Comparison of ENCODE assay signal across 14 cellular contexts in genomic region chr2:85756195-85756594, GRCh38. TPM values are rescaled to one million over a fixed set of nuclear protein-coding genes. Genes with fewer than 3 reads are reported as not detected.
DNase-seq lines count a peak whose midpoint lies in the region; ATAC-seq and TF ChIP-seq lines count a peak whose summit lies in the region.
"Had no signal": no experiment of that assay in that cellular context is flagged by ENCODE, and none has a peak within 500 bp of the region (broad histone marks: within the 10 kb centered on the region; RNA-seq: fewer than 3 reads in every experiment).

No MANE protein-coding gene starts in this region.

- 82 to 89% (median 83%) methylated on average over 5 to 6 of the region's 6 CpGs for WGBS in ovary, 3 donors
- 58 to 62% methylated on average over 5 to 6 of the region's 6 CpGs for WGBS in aorta, 2 donors

- intact Hi-C loops in Right ventricle myocardium superior (cut with DNase I) = no loop called here
- intact Hi-C loops in left cardiac atrium (cut with DNase I) = no loop called here
- intact Hi-C loops in left ventricle myocardium superior (cut with micrococcal nuclease) = no loop called here
- intact Hi-C loops in ovary (cut with DNase I) = no loop called here
- intact Hi-C loops in aorta (cut with DNase I) = no loop called here

- H3K27ac ChIP-seq in ovary (no peak overlapping the region), aorta (ENCODE audit: low read depth in 1 of 2, low read length in 2 of 2) (peak overlapping the region in 1 of 2 donors; percentile 9)

- DNase-seq in Right ventricle myocardium superior (peak; percentile 37), left cardiac atrium (no peak), left ventricle myocardium superior (peak; percentile 21), ovary (no peak), aorta (peak in 1 of 2 donors; percentile 46), SKM-1 (lab: John Stamatoyannopoulos, UW; ENCODE audit: unreplicated experiment) (no peak)
- no peak for DNase-seq in activated CD4-positive, alpha-beta T cell treated with anti-CD3 and anti-CD28 coated beads, Interleukin-2, amount 50 U/mL, for 4 hours
- DNase-seq: ACHN; activated CD4-positive, CD25-positive, alpha-beta regulatory T cell treated with anti-CD3 and anti-CD28 coated beads, Interleukin-2, amount 50 U/mL, for 72 hours; activated T-cell treated with anti-CD3 and anti-CD28 coated beads, Interleukin-2, amount 50 U/mL, for 4 hours; DMS79; NCI-H1436 had no signal

- H3K36me3 ChIP-seq in ovary = no peaks in the 10 kb centered on the region
- H3K36me3 ChIP-seq in aorta (ENCODE audit: control insufficient read depth in 1 of 2, insufficient read depth in 2 of 2, low read length in 1 of 2) = no peaks in the 10 kb centered on the region

- peak overlapping the region; percentile 86 for H3K4me3 ChIP-seq in ovary
- H3K4me3 ChIP-seq in aorta (ENCODE audit: low read length in 2 of 2) = peak overlapping the region; percentile 87 to 92

- no peaks in the 10 kb centered on the region for H3K9me3 ChIP-seq in ovary
- no peaks in the 10 kb centered on the region for H3K9me3 ChIP-seq in aorta (ENCODE audit: control insufficient read depth, low read length)

- TF ChIP-seq CTCF in ovary (IDR thresholded peaks at IDR 0.05) = no peak

- ATAC-seq in Right ventricle myocardium superior (ENCODE audit: poor library complexity) = no peak
- no peak for ATAC-seq in left cardiac atrium
- ATAC-seq in left ventricle myocardium superior = no peak
- no peak for ATAC-seq in aorta (ENCODE audit: low FRiP score)
- ATAC-seq in HG03196 (IDR thresholded peaks at IDR 0.05; ENCODE audit: unreplicated experiment) = no peak
- ATAC-seq: activated T-cell treated with anti-CD3 and anti-CD28 coated beads, Interleukin-2, amount 50 U/mL, for 4 hours; HCT116 had no signal

- H3K27me3 ChIP-seq in ovary (no peaks in the 10 kb centered on the region), aorta (ENCODE audit: control insufficient read depth in 1 of 2, insufficient read depth in 2 of 2, low read length in 1 of 2) (no peaks in the 10 kb centered on the region)

- no peak for TF ChIP-seq EP300 in ovary (IDR thresholded peaks at IDR 0.05)

- peaks cover 29% of the 10 kb centered on the region for H3K4me1 ChIP-seq in ovary (ENCODE audit: insufficient read depth)
- no peaks in the 10 kb centered on the region for H3K4me1 ChIP-seq in aorta (ENCODE audit: control insufficient read depth in 1 of 2, insufficient read depth in 2 of 2, low read length in 2 of 2)

- no peak for TF ChIP-seq POLR2A in ovary (IDR thresholded peaks at IDR 0.05)

RNA-seq across cellular contexts. Expression of gene ATOH8, which starts 2.4 kb away (rescaled TPM):
- 25.8 TPM for total RNA-seq in Right ventricle myocardium superior
- 10 to 100 TPM; 23.4 to 29.1 TPM for total RNA-seq in left cardiac atrium
- 29.6 TPM for total RNA-seq in left ventricle myocardium superior
- 10 to 100 TPM; 10.7 to 37.7 (median 29.6) TPM for total RNA-seq in ovary
- 10 to 100 TPM in 1 of 2 donors, 1 to 10 TPM in 1; 9.4 to 37.3 TPM for polyA plus RNA-seq in ovary
- total RNA-seq in aorta = 10 to 100 TPM; 56.7 to 68.5 TPM
- polyA plus RNA-seq in aorta = 10 to 100 TPM; 51.5 to 78.8 TPM
- total RNA-seq: activated T-cell treated with anti-CD3 and anti-CD28 coated beads, Interleukin-2, amount 50 U/mL, for 4 hours had no signal

Comparison
In these comparisons a context has a peak if more than half of its experiments do, and no peak if none do; other contexts are left out.
1. DNase-seq: peak in Right ventricle myocardium superior (single experiment) and left ventricle myocardium superior (single experiment); none in left cardiac atrium (single experiment), ovary (0 of 5), SKM-1 (single experiment) and activated CD4-positive, alpha-beta T cell treated with anti-CD3 and anti-CD28 coated beads, Interleukin-2, amount 50 U/mL, for 4 hours (0 of 2).